ENCODE assay signal across 18 cellular contexts in genomic region chr3:14210843-14211594, GRCh38. TPM values are rescaled to one million over a fixed set of nuclear protein-coding genes. Genes with fewer than 3 reads are reported as not detected.
DNase-seq lines count a peak whose midpoint lies in the region; ATAC-seq and TF ChIP-seq lines count a peak whose summit lies in the region.
"Had no signal": no experiment of that assay in that cellular context is flagged by ENCODE, and none has a peak within 500 bp of the region (broad histone marks: within the 10 kb centered on the region; RNA-seq: fewer than 3 reads in every experiment).

No MANE protein-coding gene starts in this region.

- intact Hi-C loops in upper lobe of right lung (cut with DNase I) = no loop called here

- H3K27ac Mint-ChIP-seq in naive thymus-derived CD8-positive, alpha-beta T cell = no peak overlapping the region
- H3K27ac Mint-ChIP-seq: activated B cell treated with CpG ODN at 0.5 μM for 24 hours; CD4-positive, alpha-beta memory T cell; memory B cell had no signal

- H3K27me3 ChIP-seq in upper lobe of right lung = no peaks in the 10 kb centered on the region

- no peaks in the 10 kb centered on the region for H3K36me3 Mint-ChIP-seq in naive thymus-derived CD8-positive, alpha-beta T cell
- H3K36me3 Mint-ChIP-seq: CD4-positive, alpha-beta memory T cell; memory B cell had no signal

- H3K36me3 ChIP-seq in upper lobe of right lung = no peaks in the 10 kb centered on the region

- POLR2A ChIA-PET in naive thymus-derived CD8-positive, alpha-beta T cell (lab: Charles Lee) = no interaction called here

- DNase-seq in EH (ENCODE audit: low read depth) (peak; percentile 100), RPMI7951 (ENCODE audit: low read depth) (peak; percentile 49), fibroblast of pulmonary artery (ENCODE audit: low read depth) (peak; percentile 50), renal cortical epithelial cell (ENCODE audit: low read depth) (peak; percentile 95), upper lobe of right lung (no peak), AG08396 (ENCODE audit: low spot score) (no peak)
- no peak for DNase-seq in naive thymus-derived CD8-positive, alpha-beta T cell
- DNase-seq: activated B cell treated with CpG ODN at 0.5 μM for 24 hours; activated T-cell treated with anti-CD3 and anti-CD28 coated beads for 4 hours; CD4-positive, alpha-beta memory T cell; effector CD4-positive, alpha-beta T cell; hippocampal formation; MV-4-11; NCI-H69; SIG-M5 had no signal

- H3K4me1 Mint-ChIP-seq in naive thymus-derived CD8-positive, alpha-beta T cell = no peaks in the 10 kb centered on the region
- H3K4me1 Mint-ChIP-seq: activated B cell treated with CpG ODN at 0.5 μM for 24 hours; CD4-positive, alpha-beta memory T cell; memory B cell had no signal

- H3K4me3 ChIP-seq in fibroblast of pulmonary artery (replicated peaks; ENCODE audit: low read depth, low read length) (no peak overlapping the region), upper lobe of right lung (no peak overlapping the region)

- H3K9me3 ChIP-seq in upper lobe of right lung = no peaks in the 10 kb centered on the region

- no peak overlapping the region for H3K27ac ChIP-seq in upper lobe of right lung
- H3K27ac ChIP-seq: HL-60 had no signal

- no peaks in the 10 kb centered on the region for H3K9me3 Mint-ChIP-seq in naive thymus-derived CD8-positive, alpha-beta T cell
- H3K9me3 Mint-ChIP-seq: activated B cell treated with CpG ODN at 0.5 μM for 24 hours; CD4-positive, alpha-beta memory T cell; memory B cell had no signal

- ATAC-seq in upper lobe of right lung (no peak), HG03520 (IDR thresholded peaks at IDR 0.05; ENCODE audit: unreplicated experiment) (no peak)
- ATAC-seq in naive thymus-derived CD8-positive, alpha-beta T cell = no peak

- H3K4me3 Mint-ChIP-seq in naive thymus-derived CD8-positive, alpha-beta T cell = no peak overlapping the region
- H3K4me3 Mint-ChIP-seq: activated B cell treated with CpG ODN at 0.5 μM for 24 hours; CD4-positive, alpha-beta memory T cell; memory B cell had no signal

- no peaks in the 10 kb centered on the region for H3K27me3 Mint-ChIP-seq in naive thymus-derived CD8-positive, alpha-beta T cell
- H3K27me3 Mint-ChIP-seq: activated B cell treated with CpG ODN at 0.5 μM for 24 hours; CD4-positive, alpha-beta memory T cell had no signal

- H3K4me1 ChIP-seq in upper lobe of right lung = no peaks in the 10 kb centered on the region

- TF ChIP-seq CTCF in fibroblast of pulmonary artery (IDR thresholded peaks at IDR 0.05; ENCODE audit: low read length, missing control alignments) (no peak), upper lobe of right lung (IDR thresholded peaks at IDR 0.05) (no peak)

RNA-seq across cellular contexts. Expression of gene LSM3, which starts 32.4 kb away (rescaled TPM):
- total RNA-seq in RPMI7951 (2014; rRNA removed; shearing (Covaris generic)) = 40.7 and 42.8 TPM in 2 replicates
- total RNA-seq in renal cortical epithelial cell (10.4 and 15.6 TPM in 2 replicates), upper lobe of right lung (8.8 TPM)
- total RNA-seq in naive thymus-derived CD8-positive, alpha-beta T cell = 10 to 100 TPM; 10.4 to 11.6 TPM
- 10 to 100 TPM; 20.8 to 26.5 (median 24.8) TPM for polyA plus RNA-seq in naive thymus-derived CD8-positive, alpha-beta T cell

RNA-seq across cellular contexts. Expression of gene XPC, which starts 32.6 kb away (rescaled TPM):
- total RNA-seq in RPMI7951 (2014; rRNA removed; shearing (Covaris generic)) = 19.6 and 21.2 TPM in 2 replicates
- total RNA-seq in renal cortical epithelial cell (31.8 and 135 TPM in 2 replicates), upper lobe of right lung (36.1 TPM)
- total RNA-seq in naive thymus-derived CD8-positive, alpha-beta T cell = 10 to 100 TPM; 90.9 to 95.2 TPM
- 10 to 100 TPM; 28.5 to 49.6 (median 49.4) TPM for polyA plus RNA-seq in naive thymus-derived CD8-positive, alpha-beta T cell

Comparison
In these comparisons a context has a peak if more than half of its experiments do, and no peak if none do; other contexts are left out.
1. DNase-seq: peak in EH (single experiment), RPMI7951 (single experiment), fibroblast of pulmonary artery (single experiment) and renal cortical epithelial cell (single experiment); none in upper lobe of right lung (single experiment), AG08396 (single experiment) and naive thymus-derived CD8-positive, alpha-beta T cell (0 of 10).